ENCODE assay signal across 26 cellular contexts in genomic region chr11:119472186-119472855, GRCh38. TPM values are rescaled to one million over a fixed set of nuclear protein-coding genes. Genes with fewer than 3 reads are reported as not detected.
DNase-seq lines count a peak whose midpoint lies in the region; ATAC-seq and TF ChIP-seq lines count a peak whose summit lies in the region.
"Had no signal": no experiment of that assay in that cellular context is flagged by ENCODE, and none has a peak within 500 bp of the region (broad histone marks: within the 10 kb centered on the region; RNA-seq: fewer than 3 reads in every experiment).

No MANE protein-coding gene starts in this region.

- no peaks in the 10 kb centered on the region for H3K9me2 ChIP-seq in GM23248 (ENCODE audit: insufficient read depth)

- no peaks in the 10 kb centered on the region for H3K79me1 ChIP-seq in neuronal stem cell (ENCODE audit: low read depth, low read length)

- peak overlapping the region; percentile 78 for H2AK5ac ChIP-seq in neuronal stem cell (ENCODE audit: low read depth, low read length)

- ATAC-seq in GM21367 (IDR thresholded peaks at IDR 0.05; ENCODE audit: unreplicated experiment), result no peak
- ATAC-seq: gastroesophageal sphincter; naive thymus-derived CD4-positive, alpha-beta T cell; right cardiac atrium had no signal

- DNase-seq in GM23248 (peak; percentile 56), fibroblast of peridontal ligament (ENCODE audit: extremely low read depth) (peak; percentile 38), neuronal stem cell (ENCODE audit: low spot score) (no peak), right atrium auricular region (ENCODE audit: low spot score) (no peak), activated gamma-delta T cell treated with Interleukin-2 at 50 U/mL for 16 hours (no peak)
- peak; percentile 32 for DNase-seq in activated CD8-positive, alpha-beta memory T cell treated with anti-CD3 and anti-CD28 coated beads, Interleukin-2, amount 50 U/mL, for 48 hours
- DNase-seq in effector CD4-positive, alpha-beta T cell, result no peak
- DNase-seq: activated CD4-positive, alpha-beta T cell treated with anti-CD3 and anti-CD28 coated beads, Interleukin-2, amount 50 U/mL, for 4 hours; activated naive CD4-positive, alpha-beta T cell treated with anti-CD3 and anti-CD28 coated beads, Interleukin-2, amount 50 U/mL, for 16 hours; activated T-cell treated with anti-CD3 and anti-CD28 coated beads, Interleukin-2, amount 50 U/mL, for 24 hours; CD4-positive, alpha-beta memory T cell; KG1; mesenchymal stem cell; naive thymus-derived CD4-positive, alpha-beta T cell; NCI-H1930; NCI-H345; NK-92 treated with Interleukin-12 subunit alpha and Interleukin-12 subunit beta, amount 100 ng/mL, for 24 hours; ovary; right cardiac atrium; T-helper 2 cell had no signal

- no peak overlapping the region for H3K23ac ChIP-seq in neuronal stem cell (ENCODE audit: low read depth, low read length, poor library complexity)

- peaks cover 31% of the 10 kb centered on the region for H3K4me1 ChIP-seq in GM23248 (ENCODE audit: insufficient read depth)
- peaks cover 3% of the 10 kb centered on the region in 2 donors for H3K4me1 ChIP-seq in neuronal stem cell (ENCODE audit: control insufficient read depth in 2 of 2, insufficient read depth in 1 of 2, low read depth in 1 of 2, low read length in 2 of 2)
- H3K4me1 ChIP-seq in right atrium auricular region, result peaks cover 0 to 5% of the 10 kb centered on the region in 2 donors

- in situ Hi-C loops in GM23248 (cut with MboI), result loop anchor here (10.0 kb wide), 1 partner anchor 118 kb away; no protein-coding TSS in a partner anchor

- H3K36me3 ChIP-seq in GM23248 (ENCODE audit: low read depth) (no peaks in the 10 kb centered on the region), neuronal stem cell (replicated peaks in 1 of 2; ENCODE audit: control insufficient read depth in 2 of 2, insufficient read depth in 2 of 2, low read length in 2 of 2) (no peaks in the 10 kb centered on the region), right atrium auricular region (no peaks in the 10 kb centered on the region)
- H3K36me3 ChIP-seq: gastroesophageal sphincter, ovary, thoracic aorta had no signal

- no peak overlapping the region for H2BK5ac ChIP-seq in neuronal stem cell (ENCODE audit: low read length)

- H3K14ac ChIP-seq in neuronal stem cell (ENCODE audit: low read length), result no peak overlapping the region

- H3F3A ChIP-seq in GM23248 (ENCODE audit: insufficient read depth), result peaks cover 27% of the 10 kb centered on the region; the same call in 1 of the 2 replicates

- H2BK12ac ChIP-seq in neuronal stem cell (ENCODE audit: low read length), result no peak overlapping the region

- H3K4ac ChIP-seq in neuronal stem cell (ENCODE audit: low read length), result no peak overlapping the region

- no peak overlapping the region for H3K27ac ChIP-seq in GM23248
- H3K27ac ChIP-seq in neuronal stem cell (replicated peaks; ENCODE audit: low read length), result no peak overlapping the region
- no peak overlapping the region for H3K27ac ChIP-seq in right atrium auricular region
- H3K27ac ChIP-seq: gastroesophageal sphincter, ovary, SK-N-MC, thoracic aorta, VCaP had no signal

- no peaks in the 10 kb centered on the region for H3K27me3 ChIP-seq in GM23248 (replicated peaks; ENCODE audit: insufficient read depth)
- peaks cover 0 to 21% (median 0%) of the 10 kb centered on the region in 3 experiments for H3K27me3 ChIP-seq in neuronal stem cell (ENCODE audit: control insufficient read depth in 3 of 3, insufficient read depth in 3 of 3, low read depth in 1 of 3, low read length in 3 of 3)
- no peaks in the 10 kb centered on the region for H3K27me3 ChIP-seq in right atrium auricular region
- H3K27me3 ChIP-seq: gastroesophageal sphincter, ovary had no signal

- no peak overlapping the region for H2BK120ac ChIP-seq in neuronal stem cell (ENCODE audit: low read depth, low read length)

- WGBS in GM23248 (ENCODE audit: low coverage in 1 of 2, low lambda C conversion rate in 2 of 2, missing lambda C conversion rate in 2 of 2), 2 experiments, result 58 to 62% methylated on average over 10 of the region's 10 CpGs
- WGBS in neuronal stem cell (ENCODE audit: extremely low coverage in 2 of 2, insufficient read length in 2 of 2, insufficient replicate concordance in 1 of 2), 2 donors, result no CpG with 5 or more reads among the region's 10 CpGs

- no peak overlapping the region for H4K8ac ChIP-seq in neuronal stem cell (ENCODE audit: low read depth, low read length)

- H3K4me3 ChIP-seq in GM23248 (no peak overlapping the region), neuronal stem cell (ENCODE audit: low read length in 2 of 2) (no peak overlapping the region), right atrium auricular region (no peak overlapping the region)
- H3K4me3 ChIP-seq: gastroesophageal sphincter, GM23338, ovary, SK-N-MC, thoracic aorta had no signal

- no peak overlapping the region for H4K91ac ChIP-seq in neuronal stem cell (ENCODE audit: low read depth, low read length, poor library complexity)

- peak overlapping the region; percentile 6 for H2BK15ac ChIP-seq in neuronal stem cell (ENCODE audit: low read length)

- no peak overlapping the region for H3K18ac ChIP-seq in neuronal stem cell (ENCODE audit: low read length)

- H2AFZ ChIP-seq in GM23248 (no peak overlapping the region), neuronal stem cell (ENCODE audit: low read length) (no peak overlapping the region)
- H2AFZ ChIP-seq: GM23338 had no signal

- H4K20me1 ChIP-seq in GM23248 (ENCODE audit: insufficient read depth), result no peaks in the 10 kb centered on the region

- no peak overlapping the region for H3K9ac ChIP-seq in GM23248
- H3K9ac ChIP-seq in neuronal stem cell (ENCODE audit: low read depth, low read length, poor library complexity), result peak overlapping the region; percentile 25

- H3K4me2 ChIP-seq in GM23248 (ENCODE audit: unreplicated experiment) (no peak overlapping the region), neuronal stem cell (ENCODE audit: insufficient read depth, low read length, poor library complexity, severe bottlenecking) (no peak overlapping the region)
- H3K4me2 ChIP-seq: GM23338 had no signal

- H3K9me3 ChIP-seq in GM23248 (ENCODE audit: low read depth), result no peaks in the 10 kb centered on the region
- H3K9me3 ChIP-seq in neuronal stem cell (replicated peaks in 1 of 2; ENCODE audit: control insufficient read depth in 2 of 2, insufficient read depth in 1 of 2, low read depth in 1 of 2, low read length in 2 of 2), result no peaks in the 10 kb centered on the region
- peaks cover 0 to 10% of the 10 kb centered on the region in 2 donors for H3K9me3 ChIP-seq in right atrium auricular region
- H3K9me3 ChIP-seq: ovary had no signal

- H3K79me2 ChIP-seq in GM23248 (ENCODE audit: insufficient read depth), result no peaks in the 10 kb centered on the region

- no peak for TF ChIP-seq CTCF in right atrium auricular region (IDR thresholded peaks at IDR 0.05)

RNA-seq across cellular contexts. Expression of gene THY1, which starts 49.3 kb away (rescaled TPM):
- total RNA-seq in GM23248 (2014; rRNA removed; shearing (Covaris generic)), result 1,197 and 1,694 TPM in 2 replicates
- 1,640 and 1,703 TPM in 2 replicates for polyA plus RNA-seq in GM23248 (2016; fragmentation: Nextera tagmentation; extraction: Ambion mirVana)
- 85.1 TPM for polyA plus RNA-seq in neuronal stem cell (2013, experiment 1 of 2)
- 84.3 TPM for polyA plus RNA-seq in neuronal stem cell (2013, experiment 2 of 2)
- total RNA-seq in right atrium auricular region, result 1 to 10 TPM; 2.0 to 7.2 TPM
- total RNA-seq: CD4-positive, alpha-beta memory T cell had no signal
- polyA plus RNA-seq: CD4-positive, alpha-beta memory T cell; naive thymus-derived CD4-positive, alpha-beta T cell had no signal

Comparison
In these comparisons a context has a peak if more than half of its experiments do, and no peak if none do; other contexts are left out.
1. DNase-seq: peak in GM23248 (single experiment), activated CD8-positive, alpha-beta memory T cell treated with anti-CD3 and anti-CD28 coated beads, Interleukin-2, amount 50 U/mL, for 48 hours (single experiment) and fibroblast of peridontal ligament (single experiment); none in neuronal stem cell (single experiment), right atrium auricular region (single experiment), activated gamma-delta T cell treated with Interleukin-2 at 50 U/mL for 16 hours (single experiment) and effector CD4-positive, alpha-beta T cell (single experiment).
2. RNA of gene THY1, which starts 49.3 kb away (total RNA-seq): 1,197 to 1,694 TPM in GM23248; 2.0 to 7.2 TPM in right atrium auricular region; every median in the first group is over 100 times any median in the second.